Comparison of ENCODE assay signal across 8 cellular contexts in the genomic region with DNA sequence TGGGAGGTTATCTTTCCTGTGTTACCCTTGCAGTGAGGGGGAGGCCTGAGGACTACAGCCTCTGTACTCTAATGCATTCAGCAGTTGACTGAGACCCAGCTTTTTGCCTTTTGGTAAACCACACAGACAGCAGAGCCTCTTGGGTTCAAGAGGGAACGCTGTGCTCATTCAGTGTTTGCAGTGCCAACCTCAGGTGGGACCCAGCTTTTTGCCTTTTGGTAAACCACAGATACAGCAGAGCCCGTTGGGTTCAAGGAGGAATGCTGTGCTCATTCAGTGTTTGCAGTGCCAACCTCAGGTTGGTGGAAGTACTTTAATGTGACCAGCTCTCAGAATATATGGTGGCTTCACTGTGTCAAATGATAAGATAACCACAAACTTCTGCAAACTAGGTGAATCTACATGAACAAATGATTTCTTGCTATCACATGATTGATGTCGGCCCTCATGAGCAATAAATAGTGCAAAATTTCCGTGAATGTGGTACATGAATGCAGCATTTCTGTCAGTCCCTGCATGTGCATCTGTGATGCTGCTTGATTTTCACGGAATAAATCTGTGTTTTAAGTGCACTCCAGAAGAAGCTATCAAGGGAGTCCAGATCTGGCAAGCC. TPM values are rescaled to one million over a fixed set of nuclear protein-coding genes. Genes with fewer than 3 reads are reported as not detected.
DNase-seq lines count a peak whose midpoint lies in the region; TF ChIP-seq lines count a peak whose summit lies in the region.

No MANE protein-coding gene starts in this region.

- peak in 3 of 4 experiments; percentile 18 to 30 (median 28) for DNase-seq in activated naive CD4-positive, alpha-beta T cell (lab: John Stamatoyannopoulos, UW)
- no peak for DNase-seq in activated naive CD4-positive, alpha-beta T cell treated with anti-CD3 and anti-CD28 coated beads, Interleukin-2, amount 50 U/mL, for 16 hours
- no peak for DNase-seq in esophagus muscularis mucosa (ENCODE audit: extremely low spot score)
- DNase-seq in type B pancreatic cell (ENCODE audit: extremely low spot score, unreplicated experiment): no peak
- no peak for DNase-seq in cerebellum (ENCODE audit: low spot score)
- DNase-seq in NCI-H1694 (lab: John Stamatoyannopoulos, UW): no peak
- DNase-seq in NCI-H345 (lab: John Stamatoyannopoulos, UW): no peak

- peaks cover 18% of the 10 kb centered on the region for H3K27me3 Mint-ChIP-seq in type B pancreatic cell

- peak overlapping the region; percentile 96 for H3K9ac ChIP-seq in Loucy (ENCODE audit: low read depth, low read length, poor library complexity, severe bottlenecking)

- peak overlapping the region; percentile 96 for H3K4me3 Mint-ChIP-seq in type B pancreatic cell

- H3K4me2 ChIP-seq in Loucy (ENCODE audit: low read depth, low read length, poor library complexity, severe bottlenecking): peak overlapping the region; percentile 89

- H3K27ac ChIP-seq in esophagus muscularis mucosa (replicated peaks in 1 of 4): peak overlapping the region in 3 of 4 donors; percentile 75 to 78 (median 76)

- peaks cover 17% of the 10 kb centered on the region for H3K4me1 Mint-ChIP-seq in type B pancreatic cell (ENCODE audit: unreplicated experiment)

- H2AFZ ChIP-seq in Loucy (ENCODE audit: low read length): 0 out of 2 replicates have a peak overlapping the region, but pooled peaks have one; percentile 71

- H3K4me3 ChIP-seq in Loucy (ENCODE audit: low read length, poor library complexity, severe bottlenecking) (peak overlapping the region; percentile 92), esophagus muscularis mucosa (peak overlapping the region; percentile 56 to 75 (median 66))

- H3K9me3 ChIP-seq in Loucy (ENCODE audit: insufficient read depth, low read depth, low read length) (no peaks in the 10 kb centered on the region), esophagus muscularis mucosa (no peaks in the 10 kb centered on the region)

- no peak for TF ChIP-seq POLR2A in esophagus muscularis mucosa (IDR thresholded peaks at IDR 0.05; ENCODE audit: low read depth)

- WGBS in esophagus muscularis mucosa: 53% methylated on average over 5 of the region's 5 CpGs

- intact Hi-C loops in esophagus muscularis mucosa (cut with DNase I): no loop called here

- H3K79me2 ChIP-seq in Loucy (ENCODE audit: insufficient read depth, low read length): peaks cover 49% of the 10 kb centered on the region

- no peaks in the 10 kb centered on the region for H3K9me2 ChIP-seq in Loucy (replicated peaks; ENCODE audit: low read depth, low read length)

- H4K20me1 ChIP-seq in Loucy (ENCODE audit: insufficient read depth, low read length, poor library complexity, severe bottlenecking): peaks cover 28% of the 10 kb centered on the region

- no peaks in the 10 kb centered on the region for H3K36me3 Mint-ChIP-seq in type B pancreatic cell

- no peak; the same call in none of the 2 replicates for TF ChIP-seq CTCF in Loucy (conservative IDR thresholded peaks at IDR 0.05; ENCODE audit: low read length)
- TF ChIP-seq CTCF in esophagus muscularis mucosa (IDR thresholded peaks at IDR 0.05): no peak
- no peak for TF ChIP-seq CTCF in type B pancreatic cell (conservative IDR thresholded peaks at IDR 0.05)

- TF ChIP-seq EP300 in esophagus muscularis mucosa (IDR thresholded peaks at IDR 0.05): no peak

- H3K27me3 ChIP-seq in Loucy (ENCODE audit: insufficient read depth, low read length, poor library complexity, severe bottlenecking) (no peaks in the 10 kb centered on the region), esophagus muscularis mucosa (peaks cover 0 to 28% (median 6%) of the 10 kb centered on the region in 4 donors)

- H3K9me3 Mint-ChIP-seq in type B pancreatic cell: no peaks in the 10 kb centered on the region

- H3K36me3 ChIP-seq in Loucy (ENCODE audit: insufficient read depth, low read length) (no peaks in the 10 kb centered on the region), esophagus muscularis mucosa (no peaks in the 10 kb centered on the region)

- H3K4me1 ChIP-seq in Loucy (ENCODE audit: insufficient read depth, low read length, poor library complexity, severe bottlenecking) (peaks cover 59% of the 10 kb centered on the region), esophagus muscularis mucosa (peaks cover 13 to 28% (median 23%) of the 10 kb centered on the region in 4 donors)

- peaks cover 24% of the 10 kb centered on the region; the same call in 1 of the 2 replicates for H3F3A ChIP-seq in Loucy (ENCODE audit: low read depth)

- H3K27ac Mint-ChIP-seq in type B pancreatic cell: no peak overlapping the region

RNA-seq across cellular contexts. Expression of a gene that starts 1.7 kb away (rescaled TPM):
- total RNA-seq in esophagus muscularis mucosa (10 to 100 TPM; 14.9 to 30.7 (median 20.8) TPM), type B pancreatic cell (ENCODE audit: low replicate concordance) (20.2 and 24.7 TPM in 2 replicates), cerebellum (10.4 TPM)

Comparison
In these comparisons a context has a peak if more than half of its experiments do, and no peak if none do; other contexts are left out.
1. DNase-seq: peak in activated naive CD4-positive, alpha-beta T cell (3 of 4); none in activated naive CD4-positive, alpha-beta T cell treated with anti-CD3 and anti-CD28 coated beads, Interleukin-2, amount 50 U/mL, for 16 hours (single experiment), esophagus muscularis mucosa (single experiment), type B pancreatic cell (single experiment), cerebellum (single experiment), NCI-H1694 (single experiment) and NCI-H345 (single experiment).